32 cellular contexts compared by ENCODE assay signal in genomic region chr12:60169904-60170303, GRCh38.
"Had no signal": no experiment of that assay in that cellular context is flagged by ENCODE, and none has a peak within 500 bp of the region (broad histone marks: within the 10 kb centered on the region; RNA-seq: fewer than 3 reads in every experiment).

No MANE protein-coding gene starts in this region.

- H3K36me3 ChIP-seq: ascending aorta, MG63, SJCRH30, WERI-Rb-1 had no signal

- DNase-seq: activated CD4-positive, alpha-beta memory T cell treated with anti-CD3 and anti-CD28 coated beads, Interleukin-2, amount 10 ng/mL, durations not matched to agents 7 days and 5 days; activated CD4-positive, alpha-beta T cell treated with anti-CD3 and anti-CD28 coated beads for 1 hour; activated CD4-positive, alpha-beta T cell treated with anti-CD3 and anti-CD28 coated beads for 48 hours; activated CD4-positive, CD25-positive, alpha-beta regulatory T cell; activated CD8-positive, alpha-beta memory T cell treated with anti-CD3 and anti-CD28 coated beads for 24 hours; activated CD8-positive, alpha-beta memory T cell treated with anti-CD3 and anti-CD28 coated beads, Interleukin-2, amount 10 ng/mL, durations not matched to agents 7 days and 5 days; activated CD8-positive, alpha-beta memory T cell treated with anti-CD3 and anti-CD28 coated beads, Interleukin-2, amount 50 U/mL, for 48 hours; activated effector memory CD4-positive, alpha-beta T cell treated with Interleukin-2 at 50 U/mL for 16 hours; activated naive CD4-positive, alpha-beta T cell treated with anti-CD3 and anti-CD28 coated beads, Interleukin-2, amount 50 U/mL, for 16 hours; activated naive CD8-positive, alpha-beta T cell treated with anti-CD3 and anti-CD28 coated beads for 36 hours; activated T-cell treated with anti-CD3 and anti-CD28 coated beads, Interleukin-2, amount 50 U/mL, for 48 hours; amygdala; Kasumi-1; MG63; NCI-H1048; NCI-H1436 treated with DMSO at 0.1 percent for 48 hours; NCI-H187; NCI-H2029 treated with DMSO at 0.1 percent for 48 hours; NCI-H2107; NCI-H2171 treated with DMSO at 0.1 percent for 48 hours; NCI-H2227 treated with DMSO at 0.1 percent for 48 hours; NCI-H446 treated with DMSO at 0.1 percent for 48 hours; NCI-H524; NCI-H69; NCI-H82; SHP77; SJCRH30; T1000; WERI-Rb-1 had no signal

- H3K4me3 ChIP-seq: ascending aorta, MG63, SJCRH30, SK-N-MC had no signal

- H3K27me3 ChIP-seq: ascending aorta, MG63, SJCRH30 had no signal

- ATAC-seq: activated CD8-positive, alpha-beta memory T cell treated with anti-CD3 and anti-CD28 coated beads, Interleukin-2, amount 10 ng/mL, durations not matched to agents 7 days and 5 days; Panc1 had no signal
